In the genomic region with DNA sequence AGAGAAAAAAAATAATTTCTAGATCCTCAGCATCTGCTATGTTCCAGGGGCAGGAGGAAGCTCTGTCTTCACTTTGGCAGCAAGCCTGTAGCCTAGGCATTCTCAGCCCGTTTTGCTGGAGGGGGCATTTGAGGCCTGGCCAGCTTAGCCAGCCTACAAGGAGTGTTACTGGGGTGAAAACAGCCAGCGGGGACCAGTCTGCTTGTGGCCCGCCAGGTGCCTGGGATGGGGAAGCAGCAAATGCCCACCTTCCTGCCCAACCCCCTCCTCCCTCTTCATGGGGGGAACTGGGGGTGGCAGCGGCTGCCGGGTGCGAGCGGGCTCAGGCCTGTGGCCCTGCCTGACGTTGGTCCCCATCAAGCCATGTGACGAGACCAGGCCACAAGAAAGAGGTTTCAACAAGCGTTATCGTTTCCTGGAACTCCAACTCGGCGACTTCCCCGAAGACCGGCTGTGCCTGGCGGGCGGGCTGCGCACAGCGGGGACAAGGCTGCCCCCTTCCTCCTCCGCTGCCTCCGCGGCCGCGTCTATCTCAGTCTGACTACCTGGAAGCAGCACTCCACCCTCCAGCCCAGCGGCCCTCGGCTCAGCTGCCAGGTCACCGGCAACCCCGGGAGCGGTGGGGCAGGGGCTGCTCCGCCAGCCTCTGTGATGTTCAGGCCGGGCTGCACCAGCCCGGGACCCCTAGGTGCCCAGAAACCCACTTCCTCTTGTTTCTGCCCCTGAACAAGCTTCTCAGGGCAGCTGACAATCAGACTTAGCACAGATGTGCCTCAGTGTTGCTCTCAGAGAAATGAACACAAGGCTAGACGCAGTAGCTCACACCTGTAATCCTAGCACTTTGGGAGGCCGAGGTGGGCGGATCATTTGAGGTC, we compare ENCODE assay signal across 8 cellular contexts. TPM values are rescaled to one million over a fixed set of nuclear protein-coding genes. Genes with fewer than 3 reads are reported as not detected.
DNase-seq lines count a peak whose midpoint lies in the region; ATAC-seq lines count a peak whose summit lies in the region.
"Had no signal": no experiment of that assay in that cellular context is flagged by ENCODE, and none has a peak within 500 bp of the region (broad histone marks: within the 10 kb centered on the region; RNA-seq: fewer than 3 reads in every experiment).

No MANE protein-coding gene starts in this region.

- intact Hi-C loops in left colon (cut with DNase I, micrococcal nuclease), result no loop called here

- no peaks in the 10 kb centered on the region for H3K9me3 Mint-ChIP-seq in activated T-cell treated with anti-CD3 and anti-CD28 coated beads, Interleukin-2, amount 50 U/mL, for 24 hours
- no peaks in the 10 kb centered on the region for H3K9me3 Mint-ChIP-seq in stimulated activated memory B cell treated with anti-CD40 and anti-IgM and Interleukin-4, amounts not matched to agents 10 μg/mL and 1 μg/mL and 100 μg/mL, for 72 hours

- peak overlapping the region; percentile 99 for H3K27ac ChIP-seq in KOPT-K1 (ENCODE audit: low read depth, low read length, poor library complexity, severe bottlenecking)

- no peaks in the 10 kb centered on the region for H3K36me3 ChIP-seq in KOPT-K1 (ENCODE audit: insufficient read depth, low read length)

- ATAC-seq in GM19468 (IDR thresholded peaks at IDR 0.05; ENCODE audit: extremely low read depth, unreplicated experiment) (peak; percentile 53), left colon (peak; percentile 16)
- peak; percentile 90 for ATAC-seq in stimulated activated memory B cell treated with anti-CD40 and anti-IgM and Interleukin-4, amounts not matched to agents 10 μg/mL and 1 μg/mL and 100 μg/mL, for 72 hours

- H3K27ac Mint-ChIP-seq in activated T-cell treated with anti-CD3 and anti-CD28 coated beads, Interleukin-2, amount 50 U/mL, for 24 hours, result peak overlapping the region; percentile 99
- peak overlapping the region; percentile 92 for H3K27ac Mint-ChIP-seq in stimulated activated memory B cell treated with anti-CD40 and anti-IgM and Interleukin-4, amounts not matched to agents 10 μg/mL and 1 μg/mL and 100 μg/mL, for 72 hours

- DNase-seq in activated T-cell treated with anti-CD3 and anti-CD28 coated beads, Interleukin-2, amount 50 U/mL, for 24 hours, result peak; percentile 93
- peak; percentile 49 to 55 for DNase-seq in left colon
- no peak for DNase-seq in AG08395 (ENCODE audit: low spot score)
- no peak for DNase-seq in kidney glomerular epithelial cell (lab: John Stamatoyannopoulos, UW)

- H3K9me3 ChIP-seq in KOPT-K1 (ENCODE audit: insufficient read depth, low read length, poor library complexity, severe bottlenecking), result no peaks in the 10 kb centered on the region

- peak overlapping the region; percentile 69 for H3K4me3 Mint-ChIP-seq in activated T-cell treated with anti-CD3 and anti-CD28 coated beads, Interleukin-2, amount 50 U/mL, for 24 hours
- peak overlapping the region; percentile 55 for H3K4me3 Mint-ChIP-seq in stimulated activated memory B cell treated with anti-CD40 and anti-IgM and Interleukin-4, amounts not matched to agents 10 μg/mL and 1 μg/mL and 100 μg/mL, for 72 hours

- H3K4me1 Mint-ChIP-seq in activated T-cell treated with anti-CD3 and anti-CD28 coated beads, Interleukin-2, amount 50 U/mL, for 24 hours (ENCODE audit: low read depth), result peaks cover 87% of the 10 kb centered on the region
- peaks cover 45% of the 10 kb centered on the region for H3K4me1 Mint-ChIP-seq in stimulated activated memory B cell treated with anti-CD40 and anti-IgM and Interleukin-4, amounts not matched to agents 10 μg/mL and 1 μg/mL and 100 μg/mL, for 72 hours

- H3K36me3 Mint-ChIP-seq in activated T-cell treated with anti-CD3 and anti-CD28 coated beads, Interleukin-2, amount 50 U/mL, for 24 hours (ENCODE audit: low read depth), result no peaks in the 10 kb centered on the region
- no peaks in the 10 kb centered on the region for H3K36me3 Mint-ChIP-seq in stimulated activated memory B cell treated with anti-CD40 and anti-IgM and Interleukin-4, amounts not matched to agents 10 μg/mL and 1 μg/mL and 100 μg/mL, for 72 hours

- H3K27me3 Mint-ChIP-seq in activated T-cell treated with anti-CD3 and anti-CD28 coated beads, Interleukin-2, amount 50 U/mL, for 24 hours, result no peaks in the 10 kb centered on the region
- no peaks in the 10 kb centered on the region for H3K27me3 Mint-ChIP-seq in stimulated activated memory B cell treated with anti-CD40 and anti-IgM and Interleukin-4, amounts not matched to agents 10 μg/mL and 1 μg/mL and 100 μg/mL, for 72 hours

RNA-seq across cellular contexts. Expression of a gene that starts 22.9 kb away (rescaled TPM):
- 1 to 10 TPM; 4.7 to 4.9 TPM for total RNA-seq in left colon

RNA-seq across cellular contexts. Expression of a gene that starts 36.0 kb away (rescaled TPM):
- total RNA-seq in left colon, result not detected
- total RNA-seq: T-helper 2 cell treated with Interferon-gamma antibody and Interleukin-4, amounts not matched to agents 100 ng/mL and 5 ng/mL, for 36 hours had no signal

RNA-seq across cellular contexts. Expression of a gene that starts 40.3 kb away (rescaled TPM):
- total RNA-seq in left colon, result not detected
- total RNA-seq: T-helper 2 cell treated with Interferon-gamma antibody and Interleukin-4, amounts not matched to agents 100 ng/mL and 5 ng/mL, for 36 hours had no signal

RNA-seq across cellular contexts. Expression of a gene that starts 43.2 kb away (rescaled TPM):
- total RNA-seq in left colon, result not detected
- total RNA-seq: T-helper 2 cell treated with Interferon-gamma antibody and Interleukin-4, amounts not matched to agents 100 ng/mL and 5 ng/mL, for 36 hours had no signal

RNA-seq across cellular contexts. Expression of a gene that starts 48.0 kb away (rescaled TPM):
- not detected for total RNA-seq in left colon
- total RNA-seq: T-helper 2 cell treated with Interferon-gamma antibody and Interleukin-4, amounts not matched to agents 100 ng/mL and 5 ng/mL, for 36 hours had no signal

Comparison
In these comparisons a context has a peak if more than half of its experiments do, and no peak if none do; other contexts are left out.
1. ATAC-seq: peak in every context shown above with its lines; median percentile 90 in stimulated activated memory B cell treated with anti-CD40 and anti-IgM and Interleukin-4, amounts not matched to agents 10 μg/mL and 1 μg/mL and 100 μg/mL, for 72 hours; 53 in GM19468; 16 in left colon.
2. DNase-seq: peak in activated T-cell treated with anti-CD3 and anti-CD28 coated beads, Interleukin-2, amount 50 U/mL, for 24 hours (single experiment) and left colon (2 of 2); none in AG08395 (single experiment) and kidney glomerular epithelial cell (single experiment).